2 cellular contexts compared by ENCODE assay signal in the genomic region with DNA sequence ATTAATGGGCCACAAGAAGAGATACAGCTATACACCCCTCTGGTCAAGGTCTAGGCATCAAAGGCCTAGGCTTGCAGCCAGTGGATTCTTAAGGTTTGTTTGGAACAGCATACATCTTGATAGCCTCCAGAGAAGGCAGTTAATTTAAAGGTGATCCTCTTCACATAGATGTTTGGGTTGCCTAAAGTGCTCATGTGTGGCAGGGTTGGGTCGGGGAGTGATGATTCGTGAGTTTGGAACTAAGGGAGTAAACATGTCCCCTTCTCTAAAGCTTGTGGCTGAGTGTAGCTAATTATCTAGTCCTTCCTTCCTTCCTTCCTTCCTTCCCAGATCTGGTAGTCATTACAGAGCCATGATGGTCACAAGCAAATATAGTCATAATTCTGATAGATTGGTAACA.
TF ChIP-seq lines count a peak whose summit lies in the region.

No MANE protein-coding gene starts in this region.

TF ChIP-seq in GM23338, 12 proteins besides CTCF, POLR2A, EP300 and RAD21 (continued from another document):
- TF ChIP-seq, protein P1, sequence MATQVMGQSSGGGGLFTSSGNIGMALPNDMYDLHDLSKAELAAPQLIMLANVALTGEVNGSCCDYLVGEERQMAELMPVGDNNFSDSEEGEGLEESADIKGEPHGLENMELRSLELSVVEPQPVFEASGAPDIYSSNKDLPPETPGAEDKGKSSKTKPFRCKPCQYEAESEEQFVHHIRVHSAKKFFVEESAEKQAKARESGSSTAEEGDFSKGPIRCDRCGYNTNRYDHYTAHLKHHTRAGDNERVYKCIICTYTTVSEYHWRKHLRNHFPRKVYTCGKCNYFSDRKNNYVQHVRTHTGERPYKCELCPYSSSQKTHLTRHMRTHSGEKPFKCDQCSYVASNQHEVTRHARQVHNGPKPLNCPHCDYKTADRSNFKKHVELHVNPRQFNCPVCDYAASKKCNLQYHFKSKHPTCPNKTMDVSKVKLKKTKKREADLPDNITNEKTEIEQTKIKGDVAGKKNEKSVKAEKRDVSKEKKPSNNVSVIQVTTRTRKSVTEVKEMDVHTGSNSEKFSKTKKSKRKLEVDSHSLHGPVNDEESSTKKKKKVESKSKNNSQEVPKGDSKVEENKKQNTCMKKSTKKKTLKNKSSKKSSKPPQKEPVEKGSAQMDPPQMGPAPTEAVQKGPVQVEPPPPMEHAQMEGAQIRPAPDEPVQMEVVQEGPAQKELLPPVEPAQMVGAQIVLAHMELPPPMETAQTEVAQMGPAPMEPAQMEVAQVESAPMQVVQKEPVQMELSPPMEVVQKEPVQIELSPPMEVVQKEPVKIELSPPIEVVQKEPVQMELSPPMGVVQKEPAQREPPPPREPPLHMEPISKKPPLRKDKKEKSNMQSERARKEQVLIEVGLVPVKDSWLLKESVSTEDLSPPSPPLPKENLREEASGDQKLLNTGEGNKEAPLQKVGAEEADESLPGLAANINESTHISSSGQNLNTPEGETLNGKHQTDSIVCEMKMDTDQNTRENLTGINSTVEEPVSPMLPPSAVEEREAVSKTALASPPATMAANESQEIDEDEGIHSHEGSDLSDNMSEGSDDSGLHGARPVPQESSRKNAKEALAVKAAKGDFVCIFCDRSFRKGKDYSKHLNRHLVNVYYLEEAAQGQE (IDR thresholded peaks at IDR 0.05; ENCODE audit: unreplicated experiment) = no peak
- TF ChIP-seq ZNF331 (CRISPR knock-in tag; IDR thresholded peaks at IDR 0.05; ENCODE audit: low read depth) = no peak
- TF ChIP-seq JUNB (IDR thresholded peaks at IDR 0.05; ENCODE audit: unreplicated experiment) = no peak
- no peak for TF ChIP-seq EZH2phosphoT487 (IDR thresholded peaks at IDR 0.05; ENCODE audit: unreplicated experiment)
- no peak for TF ChIP-seq CREB1 (CRISPR knock-in tag; IDR thresholded peaks at IDR 0.05; ENCODE audit: low read depth)
- TF ChIP-seq, protein P2, sequence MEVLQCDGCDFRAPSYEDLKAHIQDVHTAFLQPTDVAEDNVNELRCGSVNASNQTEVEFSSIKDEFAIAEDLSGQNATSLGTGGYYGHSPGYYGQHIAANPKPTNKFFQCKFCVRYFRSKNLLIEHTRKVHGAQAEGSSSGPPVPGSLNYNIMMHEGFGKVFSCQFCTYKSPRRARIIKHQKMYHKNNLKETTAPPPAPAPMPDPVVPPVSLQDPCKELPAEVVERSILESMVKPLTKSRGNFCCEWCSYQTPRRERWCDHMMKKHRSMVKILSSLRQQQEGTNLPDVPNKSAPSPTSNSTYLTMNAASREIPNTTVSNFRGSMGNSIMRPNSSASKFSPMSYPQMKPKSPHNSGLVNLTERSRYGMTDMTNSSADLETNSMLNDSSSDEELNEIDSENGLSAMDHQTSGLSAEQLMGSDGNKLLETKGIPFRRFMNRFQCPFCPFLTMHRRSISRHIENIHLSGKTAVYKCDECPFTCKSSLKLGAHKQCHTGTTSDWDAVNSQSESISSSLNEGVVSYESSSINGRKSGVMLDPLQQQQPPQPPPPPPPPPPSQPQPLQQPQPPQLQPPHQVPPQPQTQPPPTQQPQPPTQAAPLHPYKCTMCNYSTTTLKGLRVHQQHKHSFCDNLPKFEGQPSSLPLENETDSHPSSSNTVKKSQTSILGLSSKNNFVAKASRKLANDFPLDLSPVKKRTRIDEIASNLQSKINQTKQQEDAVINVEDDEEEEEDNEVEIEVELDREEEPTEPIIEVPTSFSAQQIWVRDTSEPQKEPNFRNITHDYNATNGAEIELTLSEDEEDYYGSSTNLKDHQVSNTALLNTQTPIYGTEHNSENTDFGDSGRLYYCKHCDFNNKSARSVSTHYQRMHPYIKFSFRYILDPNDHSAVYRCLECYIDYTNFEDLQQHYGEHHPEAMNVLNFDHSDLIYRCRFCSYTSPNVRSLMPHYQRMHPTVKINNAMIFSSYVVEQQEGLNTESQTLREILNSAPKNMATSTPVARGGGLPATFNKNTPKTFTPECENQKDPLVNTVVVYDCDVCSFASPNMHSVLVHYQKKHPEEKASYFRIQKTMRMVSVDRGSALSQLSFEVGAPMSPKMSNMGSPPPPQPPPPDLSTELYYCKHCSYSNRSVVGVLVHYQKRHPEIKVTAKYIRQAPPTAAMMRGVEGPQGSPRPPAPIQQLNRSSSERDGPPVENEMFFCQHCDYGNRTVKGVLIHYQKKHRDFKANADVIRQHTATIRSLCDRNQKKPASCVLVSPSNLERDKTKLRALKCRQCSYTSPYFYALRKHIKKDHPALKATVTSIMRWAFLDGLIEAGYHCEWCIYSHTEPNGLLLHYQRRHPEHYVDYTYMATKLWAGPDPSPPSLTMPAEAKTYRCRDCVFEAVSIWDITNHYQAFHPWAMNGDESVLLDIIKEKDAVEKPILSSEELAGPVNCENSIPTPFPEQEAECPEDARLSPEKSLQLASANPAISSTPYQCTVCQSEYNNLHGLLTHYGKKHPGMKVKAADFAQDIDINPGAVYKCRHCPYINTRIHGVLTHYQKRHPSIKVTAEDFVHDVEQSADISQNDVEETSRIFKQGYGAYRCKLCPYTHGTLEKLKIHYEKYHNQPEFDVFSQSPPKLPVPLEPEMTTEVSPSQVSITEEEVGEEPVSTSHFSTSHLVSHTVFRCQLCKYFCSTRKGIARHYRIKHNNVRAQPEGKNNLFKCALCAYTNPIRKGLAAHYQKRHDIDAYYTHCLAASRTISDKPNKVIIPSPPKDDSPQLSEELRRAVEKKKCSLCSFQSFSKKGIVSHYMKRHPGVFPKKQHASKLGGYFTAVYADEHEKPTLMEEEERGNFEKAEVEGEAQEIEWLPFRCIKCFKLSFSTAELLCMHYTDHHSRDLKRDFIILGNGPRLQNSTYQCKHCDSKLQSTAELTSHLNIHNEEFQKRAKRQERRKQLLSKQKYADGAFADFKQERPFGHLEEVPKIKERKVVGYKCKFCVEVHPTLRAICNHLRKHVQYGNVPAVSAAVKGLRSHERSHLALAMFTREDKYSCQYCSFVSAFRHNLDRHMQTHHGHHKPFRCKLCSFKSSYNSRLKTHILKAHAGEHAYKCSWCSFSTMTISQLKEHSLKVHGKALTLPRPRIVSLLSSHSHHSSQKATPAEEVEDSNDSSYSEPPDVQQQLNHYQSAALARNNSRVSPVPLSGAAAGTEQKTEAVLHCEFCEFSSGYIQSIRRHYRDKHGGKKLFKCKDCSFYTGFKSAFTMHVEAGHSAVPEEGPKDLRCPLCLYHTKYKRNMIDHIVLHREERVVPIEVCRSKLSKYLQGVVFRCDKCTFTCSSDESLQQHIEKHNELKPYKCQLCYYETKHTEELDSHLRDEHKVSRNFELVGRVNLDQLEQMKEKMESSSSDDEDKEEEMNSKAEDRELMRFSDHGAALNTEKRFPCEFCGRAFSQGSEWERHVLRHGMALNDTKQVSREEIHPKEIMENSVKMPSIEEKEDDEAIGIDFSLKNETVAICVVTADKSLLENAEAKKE (CRISPR knock-in tag; IDR thresholded peaks at IDR 0.05) = no peak
- TF ChIP-seq, protein P3, sequence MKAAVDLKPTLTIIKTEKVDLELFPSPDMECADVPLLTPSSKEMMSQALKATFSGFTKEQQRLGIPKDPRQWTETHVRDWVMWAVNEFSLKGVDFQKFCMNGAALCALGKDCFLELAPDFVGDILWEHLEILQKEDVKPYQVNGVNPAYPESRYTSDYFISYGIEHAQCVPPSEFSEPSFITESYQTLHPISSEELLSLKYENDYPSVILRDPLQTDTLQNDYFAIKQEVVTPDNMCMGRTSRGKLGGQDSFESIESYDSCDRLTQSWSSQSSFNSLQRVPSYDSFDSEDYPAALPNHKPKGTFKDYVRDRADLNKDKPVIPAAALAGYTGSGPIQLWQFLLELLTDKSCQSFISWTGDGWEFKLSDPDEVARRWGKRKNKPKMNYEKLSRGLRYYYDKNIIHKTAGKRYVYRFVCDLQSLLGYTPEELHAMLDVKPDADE (IDR thresholded peaks at IDR 0.05) = no peak
- TF ChIP-seq NANOG (IDR thresholded peaks at IDR 0.05; ENCODE audit: borderline replicate concordance) = no peak
- TF ChIP-seq EZH2 (IDR thresholded peaks at IDR 0.05; ENCODE audit: low read depth, unreplicated experiment) = no peak

TF ChIP-seq in endothelial cell of umbilical vein, 7 proteins besides CTCF, POLR2A, EP300 and RAD21 (continued from another document):
- TF ChIP-seq POLR2AphosphoS5 (IDR thresholded peaks at IDR 0.05; ENCODE audit: insufficient read depth, low read depth, low read length) = no peak
- TF ChIP-seq JUN (IDR thresholded peaks at IDR 0.05; ENCODE audit: borderline replicate concordance, insufficient read depth, insufficient read length, low read depth) = no peak
